10 cellular contexts compared by ENCODE assay signal in genomic region chr9:96398582-96399334, GRCh38. TPM values are rescaled to one million over a fixed set of nuclear protein-coding genes. Genes with fewer than 3 reads are reported as not detected.
DNase-seq lines count a peak whose midpoint lies in the region; ATAC-seq, FAIRE-seq and TF ChIP-seq lines count a peak whose summit lies in the region.
"Had no signal": no experiment of that assay in that cellular context is flagged by ENCODE, and none has a peak within 500 bp of the region (broad histone marks: within the 10 kb centered on the region; RNA-seq: fewer than 3 reads in every experiment).

No MANE protein-coding gene starts in this region.

- peaks cover 8% of the 10 kb centered on the region for H3K27me3 Mint-ChIP-seq in glutamatergic neuron (ENCODE audit: unreplicated experiment)

- H3K36me3 ChIP-seq in Panc1 (ENCODE audit: control insufficient read depth, insufficient read depth, low read length) = no peaks in the 10 kb centered on the region; the same call in 1 of the 2 replicates
- H3K36me3 ChIP-seq in hepatocyte (replicated peaks; ENCODE audit: insufficient read depth, low read depth) = no peaks in the 10 kb centered on the region

- ATAC-seq in A549 (peak; percentile 50 to 60; a peak in 3 of 6 replicates), GM19468 (IDR thresholded peaks at IDR 0.05; ENCODE audit: extremely low read depth, unreplicated experiment) (peak; percentile 25), Panc1 (no peak; the same call in 1 of the 2 replicates)
- ATAC-seq: sciatic nerve had no signal

- TF ChIP-seq RAD21 in A549 (conservative IDR thresholded peaks at IDR 0.05 in 1 of 2, IDR thresholded peaks at IDR 0.05 in 1 of 2) = no peak

- POLR2A ChIA-PET in A549 (lab: Yijun Ruan, JAX) (no interaction called here), Panc1 (lab: Charles Lee) (no interaction called here)

- H3K79me2 ChIP-seq in hepatocyte = peaks cover 31% of the 10 kb centered on the region

- H2AFZ ChIP-seq in hepatocyte = peak overlapping the region; percentile 39

- no TSS peak for BruUV-seq in Panc1 (replicated peaks; lab: Mats Ljungman, UMichigan)

- TF ChIP-seq EP300 in A549 (IDR thresholded peaks at IDR 0.05) = no peak

- H3K27me3 ChIP-seq in Panc1 (ENCODE audit: control insufficient read depth, insufficient read depth, low read length) (no peaks in the 10 kb centered on the region), hepatocyte (no peaks in the 10 kb centered on the region)

- DNase-seq in A549 (ENCODE audit: low read depth in 1 of 2, low spot score in 1 of 2) (no peak), Panc1 (ENCODE audit: low read depth, low spot score) (no peak), hepatocyte (ENCODE audit: low spot score) (no peak), GM13976 (ENCODE audit: low spot score) (no peak), glutamatergic neuron (no peak), ecto neural progenitor cell (ENCODE audit: low spot score) (no peak)
- no peak for DNase-seq in central memory CD4-positive, alpha-beta T cell

- no peak for FAIRE-seq in A549 (lab: Jason Lieb, UNC)
- FAIRE-seq: astrocyte had no signal

- H3K9me2 ChIP-seq in hepatocyte (replicated peaks; ENCODE audit: insufficient read depth) = no peaks in the 10 kb centered on the region

- H3K27ac Mint-ChIP-seq in glutamatergic neuron (ENCODE audit: unreplicated experiment) = no peak overlapping the region

- peaks cover 5% of the 10 kb centered on the region for H3K4me1 Mint-ChIP-seq in glutamatergic neuron (ENCODE audit: low read depth, unreplicated experiment)

- H3K4me2 ChIP-seq in A549 (no peak overlapping the region; the same call in 2 of the 3 replicates), hepatocyte (no peak overlapping the region)

- H3K27ac ChIP-seq in A549 = peak overlapping the region in 1 of 2 experiments; percentile 20; a peak in 2 of 6 replicates
- peak overlapping the region; percentile 31; the same call in 1 of the 2 replicates for H3K27ac ChIP-seq in Panc1 (ENCODE audit: low read length)
- H3K27ac ChIP-seq in hepatocyte = peak overlapping the region; percentile 8

- H3K4me1 ChIP-seq in A549 = peaks cover 3% of the 10 kb centered on the region; the same call in 1 of the 3 replicates
- H3K4me1 ChIP-seq in Panc1 (ENCODE audit: control insufficient read depth, insufficient read depth, low read length) = peaks cover 7% of the 10 kb centered on the region; the same call in 1 of the 2 replicates
- no peaks in the 10 kb centered on the region for H3K4me1 ChIP-seq in hepatocyte (ENCODE audit: insufficient read depth)

- H3K36me3 Mint-ChIP-seq in glutamatergic neuron (ENCODE audit: unreplicated experiment) = peaks cover 5% of the 10 kb centered on the region

- intact Hi-C loops in Panc1 (cut with micrococcal nuclease; ENCODE audit: unreplicated experiment) = no loop called here

- H3K9me3 Mint-ChIP-seq in glutamatergic neuron (ENCODE audit: unreplicated experiment) = peaks cover 8% of the 10 kb centered on the region

- H3K9me3 ChIP-seq in A549 (peaks cover 10% of the 10 kb centered on the region; the same call in 1 of the 3 replicates), Panc1 (ENCODE audit: control insufficient read depth, insufficient read depth, low read depth, low read length) (no peaks in the 10 kb centered on the region), hepatocyte (ENCODE audit: low read depth) (no peaks in the 10 kb centered on the region)

- in situ Hi-C loops in Panc1 (cut with HindIII; ENCODE audit: low pct_unique_long_range_greater_than_20kb, low sequenced_read_pairs) = no loop called here
- in situ Hi-C loops in GM13976 (cut with MboI; ENCODE audit: low sequenced_read_pairs, unreplicated experiment) = no loop called here

- H4K20me1 ChIP-seq in hepatocyte (ENCODE audit: insufficient read depth, poor library complexity, severe bottlenecking) = no peaks in the 10 kb centered on the region

- CTCF ChIA-PET in A549 (lab: Yijun Ruan, JAX) = interaction anchor here (0.6 to 1.2 kb wide), 5 partner anchors 16 to 167 kb away, joined by 3 read pairs; no protein-coding TSS in a partner anchor
- CTCF ChIA-PET in Panc1 (lab: Charles Lee) = no interaction called here

- no peak for TF ChIP-seq CTCF in A549 (IDR thresholded peaks at IDR 0.05)
- TF ChIP-seq CTCF in Panc1 (IDR thresholded peaks at IDR 0.05) = no peak
- TF ChIP-seq CTCF in hepatocyte (IDR thresholded peaks at IDR 0.05; ENCODE audit: poor library complexity) = no peak
- no peak for TF ChIP-seq CTCF in GM13976 (IDR thresholded peaks at IDR 0.05; ENCODE audit: borderline replicate concordance, control extremely low read depth, extremely low read depth, insufficient read depth, missing control alignments)
- TF ChIP-seq CTCF in glutamatergic neuron (IDR thresholded peaks at IDR 0.05; ENCODE audit: partially characterized antibody, unreplicated experiment) = no peak

- no peak overlapping the region for H3K4me3 ChIP-seq in A549
- H3K4me3 ChIP-seq in Panc1 (ENCODE audit: low read depth in 2 of 2, low read length in 2 of 2) = no peak overlapping the region
- no peak overlapping the region for H3K4me3 ChIP-seq in hepatocyte

- 85% methylated on average over 3 of the region's 3 CpGs for WGBS in A549 (ENCODE audit: missing lambda C conversion rate)
- 76% methylated on average over 3 of the region's 3 CpGs for WGBS in hepatocyte (ENCODE audit: low lambda C conversion rate, missing lambda C conversion rate)

- H3K4me3 Mint-ChIP-seq in glutamatergic neuron (ENCODE audit: unreplicated experiment) = no peak overlapping the region

- no peak for TF ChIP-seq POLR2A in A549 (IDR thresholded peaks at IDR 0.05; ENCODE audit: low read length)

TF ChIP-seq in A549, 52 proteins besides CTCF, POLR2A, EP300 and RAD21:
- TF ChIP-seq CHD2 (IDR thresholded peaks at IDR 0.05; ENCODE audit: low read length, partially characterized antibody) (no peak), MAFK (IDR thresholded peaks at IDR 0.05; ENCODE audit: partially characterized antibody) (peak; percentile 28), KDM5A (IDR thresholded peaks at IDR 0.05) (no peak)

RNA-seq across cellular contexts. Expression of gene SLC35D2, which starts 15.2 kb away (rescaled TPM):
- 29.8 and 30.9 TPM in 2 replicates for polyA plus RNA-seq in A549 (2011; rRNA removed)
- polyA plus RNA-seq in A549 (2012; cell fraction: cytosol; rRNA removed) = 10.1 and 12.3 TPM in 2 replicates
- polyA plus RNA-seq in A549 (2012; cell fraction: nucleus; rRNA removed) = 4.6 and 8.6 TPM in 2 replicates
- polyA plus RNA-seq in A549 (2017; fragmentation: RNase III; extraction: RNeasy Plus Mini Kit Qiagen cat#74134 plus additional on column Dnase treatment) = 13.8 to 15.2 TPM (median 13.8 TPM) in 3 replicates
- polyA minus RNA-seq in A549 (2011; rRNA and poly(A)+ RNA removed) = 8.6 and 11.0 TPM in 2 replicates
- total RNA-seq in Panc1 (2021; ENCODE audit: unreplicated experiment) = 23.7 TPM
- 18.0 TPM for polyA plus RNA-seq in Panc1 (2012; ENCODE audit: insufficient read length)
- total RNA-seq in hepatocyte = 77.7 and 89.7 TPM in 2 replicates
- 68.0 and 87.5 TPM in 2 replicates for polyA plus RNA-seq in hepatocyte
- total RNA-seq in glutamatergic neuron (ENCODE audit: unreplicated experiment) = 44.7 TPM

RNA-seq across cellular contexts. Expression of gene ZNF367, which starts 19.4 kb away (rescaled TPM):
- polyA plus RNA-seq in A549 (2011; rRNA removed) (3.8 and 4.8 TPM in 2 replicates), A549 (2017; fragmentation: RNase III; extraction: RNeasy Plus Mini Kit Qiagen cat#74134 plus additional on column Dnase treatment) (8.2 to 8.3 TPM (median 8.3 TPM) in 3 replicates), hepatocyte (0.98 and 2.2 TPM in 2 replicates)
- 3.3 and 4.2 TPM in 2 replicates for polyA plus RNA-seq in A549 (2012; cell fraction: cytosol; rRNA removed)
- polyA plus RNA-seq in A549 (2012; cell fraction: nucleus; rRNA removed) = 5.3 and 5.4 TPM in 2 replicates
- polyA minus RNA-seq in A549 (2011; rRNA and poly(A)+ RNA removed) = 3.2 and 3.6 TPM in 2 replicates
- total RNA-seq in Panc1 (2021; ENCODE audit: unreplicated experiment) (12.4 TPM), hepatocyte (3.3 and 3.6 TPM in 2 replicates), glutamatergic neuron (ENCODE audit: unreplicated experiment) (39.5 TPM)
- polyA plus RNA-seq in Panc1 (2012; ENCODE audit: insufficient read length) = 3.1 TPM

RNA-seq across cellular contexts. Expression of gene HABP4, which starts 51.2 kb away (rescaled TPM):
- polyA plus RNA-seq in A549 (2011; rRNA removed) = 7.3 and 12.4 TPM in 2 replicates
- polyA plus RNA-seq in A549 (2012; cell fraction: cytosol; rRNA removed) = 7.4 and 7.6 TPM in 2 replicates
- polyA plus RNA-seq in A549 (2012; cell fraction: nucleus; rRNA removed) = 3.3 and 5.9 TPM in 2 replicates
- 11.9 to 12.8 TPM (median 12.0 TPM) in 3 replicates for polyA plus RNA-seq in A549 (2017; fragmentation: RNase III; extraction: RNeasy Plus Mini Kit Qiagen cat#74134 plus additional on column Dnase treatment)
- 2.7 and 3.8 TPM in 2 replicates for polyA minus RNA-seq in A549 (2011; rRNA and poly(A)+ RNA removed)
- 32.3 TPM for total RNA-seq in Panc1 (2021; ENCODE audit: unreplicated experiment)
- polyA plus RNA-seq in Panc1 (2012; ENCODE audit: insufficient read length) = 32.4 TPM
- 12.9 and 13.1 TPM in 2 replicates for total RNA-seq in hepatocyte
- 18.0 and 24.8 TPM in 2 replicates for polyA plus RNA-seq in hepatocyte
- 21.4 TPM for total RNA-seq in glutamatergic neuron (ENCODE audit: unreplicated experiment)
